In genomic region chr22:43298062-43298801, GRCh38 we compare ENCODE assay signal across 19 cellular contexts. TPM values are rescaled to one million over a fixed set of nuclear protein-coding genes. Genes with fewer than 3 reads are reported as not detected.
DNase-seq lines count a peak whose midpoint lies in the region; ATAC-seq and TF ChIP-seq lines count a peak whose summit lies in the region.
"Had no signal": no experiment of that assay in that cellular context is flagged by ENCODE, and none has a peak within 500 bp of the region (broad histone marks: within the 10 kb centered on the region; RNA-seq: fewer than 3 reads in every experiment).

No MANE protein-coding gene starts in this region.

- WGBS in sigmoid colon, 2 donors: 85 to 88% methylated on average over 18 of the region's 18 CpGs

- TF ChIP-seq POLR2A in sigmoid colon (IDR thresholded peaks at IDR 0.05): no peak

- peak; percentile 86 for DNase-seq in BE2C
- DNase-seq in SK-N-DZ (ENCODE audit: low spot score): peak; percentile 81
- DNase-seq in fibroblast of the aortic adventitia (ENCODE audit: low read depth): peak; percentile 24
- DNase-seq in sigmoid colon: no peak
- DNase-seq in MCF 10A (ENCODE audit: unreplicated experiment): no peak
- no peak for DNase-seq in effector CD8-positive, alpha-beta T cell (lab: John Stamatoyannopoulos, UW)
- DNase-seq: activated CD8-positive, alpha-beta memory T cell treated with anti-CD3 and anti-CD28 coated beads, Interleukin-2, amount 10 ng/mL, durations not matched to agents 7 days and 5 days; activated effector memory CD4-positive, alpha-beta T cell treated with anti-CD3 and anti-CD28 coated beads, Interleukin-2, amount 50 U/mL, for 16 hours; amniotic stem cell; DMS79 treated with DMSO at 0.1 percent for 48 hours; NCI-H2029; SIG-M5; stimulated activated CD4-positive, alpha-beta T cell treated with anti-CD3 and anti-CD28 coated beads, Interleukin-4, amount 100 ng/mL, for 1 hour had no signal

- POLR2A ChIA-PET in MCF 10A (lab: Yijun Ruan, JAX): interaction anchor here (0.6 kb wide), 1 partner anchor 26 kb away, joined by 3 read pairs; no protein-coding TSS in a partner anchor

- peak overlapping the region in 3 of 4 donors; percentile 41 to 85 (median 45) for H3K27ac ChIP-seq in sigmoid colon
- H3K27ac ChIP-seq: parathyroid adenoma, skin epidermis had no signal

- H3K4me3 Mint-ChIP-seq in MCF 10A (ENCODE audit: unreplicated experiment): no peak overlapping the region
- H3K4me3 Mint-ChIP-seq: activated CD8-positive, alpha-beta memory T cell treated with anti-CD3 and anti-CD28 coated beads, Interleukin-2, amount 10 ng/mL, durations not matched to agents 7 days and 5 days; CD4-positive, alpha-beta memory T cell; T-helper 2 cell treated with Interferon-gamma antibody and Interleukin-4, amounts not matched to agents 5 μg/mL and 100 μg/mL, for 36 hours had no signal

- H3K4me1 Mint-ChIP-seq in MCF 10A (ENCODE audit: insufficient read depth, unreplicated experiment): peaks cover 9% of the 10 kb centered on the region

- no TSS peak for BruUV-seq in MCF 10A (replicated peaks; lab: Mats Ljungman, UMichigan)

- ATAC-seq in GM21723 (IDR thresholded peaks at IDR 0.05; ENCODE audit: unreplicated experiment): no peak
- no peak for ATAC-seq in GM18498 (IDR thresholded peaks at IDR 0.05; ENCODE audit: unreplicated experiment)
- ATAC-seq: activated CD8-positive, alpha-beta memory T cell treated with anti-CD3 and anti-CD28 coated beads, Interleukin-2, amount 10 ng/mL, durations not matched to agents 7 days and 5 days had no signal

- peaks cover 41% of the 10 kb centered on the region for H3K27me3 Mint-ChIP-seq in MCF 10A (ENCODE audit: insufficient read depth, unreplicated experiment)
- H3K27me3 Mint-ChIP-seq: activated CD8-positive, alpha-beta memory T cell treated with anti-CD3 and anti-CD28 coated beads, Interleukin-2, amount 10 ng/mL, durations not matched to agents 7 days and 5 days; CD4-positive, alpha-beta memory T cell had no signal

- intact Hi-C loops in sigmoid colon (cut with DNase I): no loop called here
- intact Hi-C loops in MCF 10A (cut with micrococcal nuclease): no loop called here

- H3K36me3 Mint-ChIP-seq in MCF 10A (ENCODE audit: insufficient read depth, unreplicated experiment): no peaks in the 10 kb centered on the region
- H3K36me3 Mint-ChIP-seq: activated CD8-positive, alpha-beta memory T cell treated with anti-CD3 and anti-CD28 coated beads, Interleukin-2, amount 10 ng/mL, durations not matched to agents 7 days and 5 days; CD4-positive, alpha-beta memory T cell had no signal

- no peak for TF ChIP-seq EP300 in sigmoid colon (IDR thresholded peaks at IDR 0.05)

- H3K9me3 ChIP-seq in BE2C (no peaks in the 10 kb centered on the region), sigmoid colon (no peaks in the 10 kb centered on the region)

- no peak overlapping the region for H3K4me3 ChIP-seq in BE2C (ENCODE audit: low read depth, low read length)
- no peak overlapping the region for H3K4me3 ChIP-seq in fibroblast of the aortic adventitia (ENCODE audit: low read depth, low read length)
- H3K4me3 ChIP-seq in sigmoid colon: no peak overlapping the region
- H3K4me3 ChIP-seq: skin epidermis had no signal

- CTCF ChIA-PET in MCF 10A (lab: Yijun Ruan, JAX): no interaction called here

- H3K36me3 ChIP-seq in BE2C (no peaks in the 10 kb centered on the region; the same call in 1 of the 2 replicates), sigmoid colon (no peaks in the 10 kb centered on the region)

- H3K4me1 ChIP-seq in BE2C (peaks cover 66% of the 10 kb centered on the region), sigmoid colon (peaks cover 0 to 49% (median 4%) of the 10 kb centered on the region in 4 donors)
- H3K4me1 ChIP-seq: parathyroid adenoma had no signal

- H3K27ac Mint-ChIP-seq in MCF 10A (ENCODE audit: low read depth, unreplicated experiment): no peak overlapping the region
- H3K27ac Mint-ChIP-seq: activated CD8-positive, alpha-beta memory T cell treated with anti-CD3 and anti-CD28 coated beads, Interleukin-2, amount 10 ng/mL, durations not matched to agents 7 days and 5 days; CD4-positive, alpha-beta memory T cell; T-helper 2 cell treated with Interferon-gamma antibody and Interleukin-4, amounts not matched to agents 5 μg/mL and 100 μg/mL, for 36 hours had no signal

- no peaks in the 10 kb centered on the region for H3K9me3 Mint-ChIP-seq in MCF 10A (ENCODE audit: unreplicated experiment)
- H3K9me3 Mint-ChIP-seq: CD4-positive, alpha-beta memory T cell; T-helper 2 cell treated with Interferon-gamma antibody and Interleukin-4, amounts not matched to agents 5 μg/mL and 100 μg/mL, for 36 hours had no signal

- TF ChIP-seq CTCF in BE2C (IDR thresholded peaks at IDR 0.05; ENCODE audit: low read depth, low read length): peak; percentile 39
- TF ChIP-seq CTCF in fibroblast of the aortic adventitia (IDR thresholded peaks at IDR 0.05; ENCODE audit: insufficient read depth, low read length): no peak
- no peak for TF ChIP-seq CTCF in sigmoid colon (IDR thresholded peaks at IDR 0.05)
- TF ChIP-seq CTCF in MCF 10A (IDR thresholded peaks at IDR 0.05; ENCODE audit: unreplicated experiment): no peak

- no peaks in the 10 kb centered on the region for H3K27me3 ChIP-seq in BE2C
- H3K27me3 ChIP-seq in sigmoid colon: peaks cover 0 to 11% (median 0%) of the 10 kb centered on the region in 3 donors

RNA-seq across cellular contexts. Expression of gene SCUBE1, which starts 44.9 kb away (rescaled TPM):
- polyA plus RNA-seq in BE2C (2012; ENCODE audit: insufficient read depth, insufficient read length, low read depth): 4.3 TPM
- 7.8 and 11.0 TPM in 2 replicates for polyA plus RNA-seq in SK-N-DZ (2014; cell fraction: cytosol; rRNA removed)
- 18.2 and 30.1 TPM in 2 replicates for polyA plus RNA-seq in SK-N-DZ (2014; cell fraction: nucleus; rRNA removed)
- total RNA-seq in fibroblast of the aortic adventitia (ENCODE audit: low replicate concordance) (not detected in 2 replicates), sigmoid colon (under 1 TPM; 0.33 to 0.81 (median 0.46) TPM), MCF 10A (2022) (not detected in 2 replicates)
- polyA plus RNA-seq in sigmoid colon: 1 to 10 TPM in 1 of 3 donors, under 1 TPM in 2; 0.23 to 1.1 (median 0.60) TPM
- total RNA-seq: CD4-positive, alpha-beta memory T cell had no signal
- polyA plus RNA-seq: CD4-positive, alpha-beta memory T cell had no signal

Comparison
In these comparisons a context has a peak if more than half of its experiments do, and no peak if none do; other contexts are left out.
1. DNase-seq: peak in BE2C (single experiment), SK-N-DZ (single experiment) and fibroblast of the aortic adventitia (single experiment); none in sigmoid colon (single experiment), MCF 10A (single experiment) and effector CD8-positive, alpha-beta T cell (single experiment).